8 cellular contexts compared by ENCODE assay signal in genomic region chr6:135054238-135054574, GRCh38. TPM values are rescaled to one million over a fixed set of nuclear protein-coding genes. Genes with fewer than 3 reads are reported as not detected.
A peak's percentile ranks its signal among the peaks of the same experiment; 100 is the strongest.
DNase-seq lines count a peak whose midpoint lies in the region; ATAC-seq and TF ChIP-seq lines count a peak whose summit lies in the region.

No MANE protein-coding gene starts in this region.

- no peak for TF ChIP-seq CTCF in CD4-positive, alpha-beta T cell (IDR thresholded peaks at IDR 0.05)
- TF ChIP-seq CTCF in dorsolateral prefrontal cortex (IDR thresholded peaks at IDR 0.05 in 54 of 56, conservative IDR thresholded peaks at IDR 0.05 in 2 of 56; ENCODE audit: low read depth in 1 of 56, partially characterized antibody in 56 of 56) = no peak

- peaks cover 6% of the 10 kb centered on the region for H3K36me3 ChIP-seq in NT2/D1 (ENCODE audit: insufficient read depth, insufficient read length, low read length)

- peak; percentile 28 for ATAC-seq in CD4-positive, alpha-beta T cell (ENCODE audit: poor library complexity)
- peak; percentile 5 for ATAC-seq in GM21723 (IDR thresholded peaks at IDR 0.05; ENCODE audit: unreplicated experiment)
- peak; percentile 7 to 8 for ATAC-seq in naive B cell (ENCODE audit: low read depth in 2 of 2)
- ATAC-seq in HG03045 (IDR thresholded peaks at IDR 0.05; ENCODE audit: unreplicated experiment) = no peak

- H3K9ac ChIP-seq in NT2/D1 (ENCODE audit: insufficient read length, low read depth) = peak overlapping the region; percentile 94

- H3K4me1 ChIP-seq in NT2/D1 (ENCODE audit: insufficient read depth, insufficient read length) = no peaks in the 10 kb centered on the region

- intact Hi-C loops in CD4-positive, alpha-beta T cell (cut with DNase I, micrococcal nuclease) = loop anchor here in 1 of 2 experiments (1.0 to 5.0 kb wide), 3 partner anchors 34 to 128 kb away; partner anchors contain the start of gene MYB
- intact Hi-C loops in dorsolateral prefrontal cortex (cut with DNase I) = loop anchor here in 1 of 2 donors (10.0 kb wide), 1 partner anchor 131 kb away; the partner anchor contains the start of gene MYB

- CTCF ChIA-PET in CD4-positive, alpha-beta T cell (lab: Charles Lee) = interaction anchor here (1.2 to 2.2 kb wide), 4 partner anchors 11 to 130 kb away, joined by 3 to 12 read pairs (median 3); no protein-coding TSS in a partner anchor

- H3K27ac ChIP-seq in CD4-positive, alpha-beta T cell (ENCODE audit: low read depth, low read length) = peak overlapping the region; percentile 94
- H3K27ac ChIP-seq in dorsolateral prefrontal cortex = peak overlapping the region in 58 of 59 donors; percentile 2 to 94 (median 82)

- peak overlapping the region; percentile 92 for H3K4me3 ChIP-seq in NT2/D1 (ENCODE audit: insufficient read length, low read depth)
- H3K4me3 ChIP-seq in dorsolateral prefrontal cortex = peak overlapping the region; percentile 58 to 100 (median 92)

- peaks cover 46% of the 10 kb centered on the region for H3K4me1 Mint-ChIP-seq in CD4-positive, alpha-beta T cell (ENCODE audit: low read depth)
- peaks cover 30 to 43% (median 31%) of the 10 kb centered on the region in 3 donors for H3K4me1 Mint-ChIP-seq in naive B cell

- H3K4me3 Mint-ChIP-seq in CD4-positive, alpha-beta T cell = peak overlapping the region; percentile 96
- H3K4me3 Mint-ChIP-seq in naive B cell = peak overlapping the region; percentile 95 to 99 (median 98)

- H3K36me3 Mint-ChIP-seq in CD4-positive, alpha-beta T cell (ENCODE audit: low read depth) = peaks cover 36% of the 10 kb centered on the region
- H3K36me3 Mint-ChIP-seq in naive B cell = no peaks in the 10 kb centered on the region

- no peaks in the 10 kb centered on the region for H3K27me3 Mint-ChIP-seq in CD4-positive, alpha-beta T cell
- H3K27me3 Mint-ChIP-seq in naive B cell = no peaks in the 10 kb centered on the region

- POLR2A ChIA-PET in CD4-positive, alpha-beta T cell (lab: Charles Lee) = interaction anchor here (1.0 to 3.8 kb wide), 21 partner anchors 11 to 1236 kb away, joined by 3 to 57 read pairs (median 7); partner anchors contain the start of genes BCLAF1 and MYB

- no peaks in the 10 kb centered on the region for H3K27me3 ChIP-seq in CD4-positive, alpha-beta T cell (ENCODE audit: control insufficient read depth, insufficient read depth, low read length)
- H3K27me3 ChIP-seq in NT2/D1 (ENCODE audit: insufficient read depth, insufficient read length) (no peaks in the 10 kb centered on the region), dorsolateral prefrontal cortex (no peaks in the 10 kb centered on the region)

- peak overlapping the region; percentile 99 for H3K27ac Mint-ChIP-seq in CD4-positive, alpha-beta T cell
- peak overlapping the region; percentile 97 to 99 (median 99) for H3K27ac Mint-ChIP-seq in naive B cell

- H3K9me3 Mint-ChIP-seq in CD4-positive, alpha-beta T cell = no peaks in the 10 kb centered on the region
- H3K9me3 Mint-ChIP-seq in naive B cell = no peaks in the 10 kb centered on the region

- no peaks in the 10 kb centered on the region for H3K9me3 ChIP-seq in CD4-positive, alpha-beta T cell (ENCODE audit: control insufficient read depth, low read length)
- no peaks in the 10 kb centered on the region for H3K9me3 ChIP-seq in NT2/D1 (ENCODE audit: insufficient read depth, low read length)

- peak in 1 of 10 experiments; percentile 1 for DNase-seq in CD4-positive, alpha-beta T cell
- DNase-seq in NT2/D1 (ENCODE audit: low read depth, low spot score) (peak; percentile 6), dorsolateral prefrontal cortex (no peak), naive B cell (no peak), NCI-H1092 (lab: John Stamatoyannopoulos, UW) (no peak), globus pallidus (ENCODE audit: low spot score) (no peak)

RNA-seq across cellular contexts. Expression of gene HBS1L, which starts 0.4 kb away (rescaled TPM):
- 100 to 1,000 TPM; 106 to 117 TPM for total RNA-seq in CD4-positive, alpha-beta T cell
- total RNA-seq in dorsolateral prefrontal cortex = 100 to 1,000 TPM in 100 of 120 experiments, 10 to 100 TPM in 20; 67.2 to 187 (median 115) TPM
- polyA plus RNA-seq in naive B cell (ENCODE audit: low read depth in 6 of 6) = 10 to 100 TPM; 28.1 to 57.2 (median 47.6) TPM
